ENCODE assay signal across 1 cellular context in the genomic region with DNA sequence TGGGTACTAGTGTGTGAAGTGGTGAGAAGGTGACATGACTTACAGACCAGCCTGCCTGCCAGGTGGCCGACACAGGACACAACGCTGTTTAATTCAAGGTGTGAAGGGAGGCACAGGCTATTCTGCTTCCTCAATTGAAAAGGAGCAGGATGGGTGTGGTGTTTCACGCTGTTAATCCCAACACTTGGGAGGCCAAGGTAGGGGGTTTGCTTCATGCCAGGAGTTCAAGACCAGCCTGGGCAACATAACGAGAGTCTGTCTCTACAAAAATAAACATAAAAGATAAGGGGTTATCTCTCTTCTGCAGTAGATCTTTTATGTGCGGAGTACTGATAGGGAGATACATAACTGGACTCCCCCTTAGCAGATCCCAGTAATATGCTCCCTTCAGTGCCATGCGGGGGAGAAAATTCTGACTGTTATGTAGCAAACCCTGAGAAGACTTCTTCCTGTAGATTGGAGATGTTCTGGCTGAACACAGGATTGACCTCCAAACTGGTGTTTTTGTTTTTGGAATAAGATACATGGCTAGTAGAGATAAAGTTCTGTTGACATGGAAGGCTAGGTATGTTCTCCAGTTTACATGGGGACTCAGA.
TF ChIP-seq lines count a peak whose summit lies in the region.

No MANE protein-coding gene starts in this region.

TF ChIP-seq in K562, 482 proteins besides CTCF, POLR2A, EP300 and RAD21 (continued from another document and continues in another):
- TF ChIP-seq POLR2AphosphoS5 (IDR thresholded peaks at IDR 0.05; ENCODE audit: control insufficient read depth, insufficient read depth, low read depth, low read length) (0 out of 2 replicates have a peak, but pooled peaks have one; percentile 41), ZNF766 (CRISPR knock-in tag; conservative IDR thresholded peaks at IDR 0.05) (peak; percentile 72), ZNF586 (CRISPR knock-in tag; conservative IDR thresholded peaks at IDR 0.05) (no peak), BMI1 (IDR thresholded peaks at IDR 0.05; ENCODE audit: low read length) (no peak), ETV6 (IDR thresholded peaks at IDR 0.05; ENCODE audit: borderline replicate concordance in 1 of 2, low read depth in 2 of 2, low read length in 1 of 2) (no peak; a peak in 1 of 4 replicates), ETV6 (CRISPR knock-in tag; IDR thresholded peaks at IDR 0.05; ENCODE audit: borderline replicate concordance) (no peak), TRIM28 (IDR thresholded peaks at IDR 0.05) (no peak), PHB2 (IDR thresholded peaks at IDR 0.05; ENCODE audit: low read depth) (peak; percentile 48; the same call in 1 of the 2 replicates), GMEB1 (CRISPR knock-in tag; IDR thresholded peaks at IDR 0.05) (no peak), TAF7 (tag; IDR thresholded peaks at IDR 0.05) (no peak), ZNF592 (IDR thresholded peaks at IDR 0.05) (peak; percentile 55; the same call in 1 of the 2 replicates), CHD4 (IDR thresholded peaks at IDR 0.05; ENCODE audit: insufficient read depth, insufficient replicate concordance, low read depth, low read length, poor library complexity, severe bottlenecking) (no peak), RBFOX2 (IDR thresholded peaks at IDR 0.05; ENCODE audit: low read depth, low read length) (no peak), ZBTB43 (CRISPR knock-in tag; IDR thresholded peaks at IDR 0.05) (no peak), ZFP36 (IDR thresholded peaks at IDR 0.05; ENCODE audit: low read depth, low read length, partially characterized antibody) (no peak), YY1 (IDR thresholded peaks at IDR 0.05; ENCODE audit: borderline replicate concordance in 1 of 3, control insufficient read depth in 1 of 3, extremely low read depth in 1 of 3, insufficient read depth in 3 of 3, insufficient read length in 1 of 3, insufficient replicate concordance in 2 of 3, low read depth in 1 of 3, low read length in 2 of 3) (no peak), CBFA2T3 (IDR thresholded peaks at IDR 0.05) (peak; percentile 91), MTF1 (CRISPR knock-in tag; IDR thresholded peaks at IDR 0.05; ENCODE audit: borderline replicate concordance) (no peak), CREB3L1 (IDR thresholded peaks at IDR 0.05; ENCODE audit: borderline replicate concordance, low read depth) (no peak), POLR3G (IDR thresholded peaks at IDR 0.05; ENCODE audit: extremely low read depth, insufficient read length, insufficient replicate concordance) (no peak), POLR3A (IDR thresholded peaks at IDR 0.05; ENCODE audit: borderline replicate concordance, extremely low read depth, insufficient read depth, insufficient read length) (no peak), XRCC4 (IDR thresholded peaks at IDR 0.05; ENCODE audit: extremely low read depth, insufficient read depth, insufficient read length) (no peak), TEAD2 (tag; IDR thresholded peaks at IDR 0.05) (no peak), CBFB (CRISPR knock-in tag; IDR thresholded peaks at IDR 0.05) (no peak), ZNF507 (tag; conservative IDR thresholded peaks at IDR 0.05) (no peak), ZNF41 (CRISPR knock-in tag; conservative IDR thresholded peaks at IDR 0.05) (no peak; the same call in 1 of the 2 replicates), HDAC8 (tag; IDR thresholded peaks at IDR 0.05) (no peak), HIVEP1 (CRISPR knock-in tag; IDR thresholded peaks at IDR 0.05) (no peak), ESRRB (CRISPR knock-in tag; IDR thresholded peaks at IDR 0.05; ENCODE audit: borderline replicate concordance) (no peak), ELF1 (tag; IDR thresholded peaks at IDR 0.05) (no peak), JUN (IDR thresholded peaks at IDR 0.05; ENCODE audit: borderline replicate concordance, low read depth, low read length) (no peak), JUN (CRISPR knock-in tag; IDR thresholded peaks at IDR 0.05; ENCODE audit: borderline replicate concordance) (no peak), TCF15 (CRISPR knock-in tag; IDR thresholded peaks at IDR 0.05) (no peak), MIER1 (IDR thresholded peaks at IDR 0.05; ENCODE audit: low read depth) (no peak), USF2 (CRISPR knock-in tag; IDR thresholded peaks at IDR 0.05) (no peak), KLF10 (CRISPR knock-in tag; IDR thresholded peaks at IDR 0.05) (no peak), ATF6 (CRISPR knock-in tag; IDR thresholded peaks at IDR 0.05) (no peak), NFATC3 (IDR thresholded peaks at IDR 0.05) (no peak), ERF (CRISPR knock-in tag; IDR thresholded peaks at IDR 0.05) (0 out of 2 replicates have a peak, but pooled peaks have one; percentile 21), HDAC1 (IDR thresholded peaks at IDR 0.05) (peak in 1 of 2 experiments; percentile 71; a peak in 2 of 4 replicates), FOXK1 (CRISPR knock-in tag; IDR thresholded peaks at IDR 0.05; ENCODE audit: borderline replicate concordance) (no peak), ZNF282 (CRISPR knock-in tag; IDR thresholded peaks at IDR 0.05) (no peak)
- TF ChIP-seq, protein P1, sequence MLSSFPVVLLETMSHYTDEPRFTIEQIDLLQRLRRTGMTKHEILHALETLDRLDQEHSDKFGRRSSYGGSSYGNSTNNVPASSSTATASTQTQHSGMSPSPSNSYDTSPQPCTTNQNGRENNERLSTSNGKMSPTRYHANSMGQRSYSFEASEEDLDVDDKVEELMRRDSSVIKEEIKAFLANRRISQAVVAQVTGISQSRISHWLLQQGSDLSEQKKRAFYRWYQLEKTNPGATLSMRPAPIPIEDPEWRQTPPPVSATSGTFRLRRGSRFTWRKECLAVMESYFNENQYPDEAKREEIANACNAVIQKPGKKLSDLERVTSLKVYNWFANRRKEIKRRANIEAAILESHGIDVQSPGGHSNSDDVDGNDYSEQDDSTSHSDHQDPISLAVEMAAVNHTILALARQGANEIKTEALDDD (IDR thresholded peaks at IDR 0.05) = peak; percentile 66; the same call in 1 of the 2 replicates
- TF ChIP-seq, protein P2, sequence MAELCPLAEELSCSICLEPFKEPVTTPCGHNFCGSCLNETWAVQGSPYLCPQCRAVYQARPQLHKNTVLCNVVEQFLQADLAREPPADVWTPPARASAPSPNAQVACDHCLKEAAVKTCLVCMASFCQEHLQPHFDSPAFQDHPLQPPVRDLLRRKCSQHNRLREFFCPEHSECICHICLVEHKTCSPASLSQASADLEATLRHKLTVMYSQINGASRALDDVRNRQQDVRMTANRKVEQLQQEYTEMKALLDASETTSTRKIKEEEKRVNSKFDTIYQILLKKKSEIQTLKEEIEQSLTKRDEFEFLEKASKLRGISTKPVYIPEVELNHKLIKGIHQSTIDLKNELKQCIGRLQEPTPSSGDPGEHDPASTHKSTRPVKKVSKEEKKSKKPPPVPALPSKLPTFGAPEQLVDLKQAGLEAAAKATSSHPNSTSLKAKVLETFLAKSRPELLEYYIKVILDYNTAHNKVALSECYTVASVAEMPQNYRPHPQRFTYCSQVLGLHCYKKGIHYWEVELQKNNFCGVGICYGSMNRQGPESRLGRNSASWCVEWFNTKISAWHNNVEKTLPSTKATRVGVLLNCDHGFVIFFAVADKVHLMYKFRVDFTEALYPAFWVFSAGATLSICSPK (IDR thresholded peaks at IDR 0.05; ENCODE audit: borderline replicate concordance) = no peak
